Comparison of ENCODE assay signal across 1 cellular context in the genomic region with DNA sequence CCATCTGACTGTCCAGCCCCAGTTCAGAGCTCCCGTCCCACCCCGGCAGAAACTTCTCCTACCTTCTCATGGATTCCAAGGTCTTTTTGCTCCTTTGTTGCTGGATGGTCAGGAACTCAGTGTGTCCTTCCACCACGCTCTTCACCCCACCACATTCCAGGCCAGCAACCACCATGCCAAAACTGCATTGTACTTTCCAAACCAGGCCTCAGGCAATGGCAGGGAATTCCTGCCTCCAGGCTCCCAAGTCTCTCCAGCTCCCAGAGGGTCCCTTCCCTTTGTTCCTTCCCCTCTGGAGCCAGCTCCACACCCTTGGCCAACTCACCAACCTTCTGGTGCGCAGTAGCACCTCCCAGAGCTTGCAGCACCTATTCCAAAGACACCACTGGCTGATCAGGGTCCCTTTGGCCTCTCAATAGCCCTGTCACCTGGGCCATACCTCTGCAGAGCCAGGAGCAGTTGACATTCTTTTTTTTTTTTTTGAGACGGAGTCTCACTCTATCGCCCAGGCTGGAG.
TF ChIP-seq lines count a peak whose summit lies in the region.

No MANE protein-coding gene starts in this region.

TF ChIP-seq in WTC11, 78 proteins besides CTCF, POLR2A, EP300 and RAD21:
- TF ChIP-seq, protein P1, sequence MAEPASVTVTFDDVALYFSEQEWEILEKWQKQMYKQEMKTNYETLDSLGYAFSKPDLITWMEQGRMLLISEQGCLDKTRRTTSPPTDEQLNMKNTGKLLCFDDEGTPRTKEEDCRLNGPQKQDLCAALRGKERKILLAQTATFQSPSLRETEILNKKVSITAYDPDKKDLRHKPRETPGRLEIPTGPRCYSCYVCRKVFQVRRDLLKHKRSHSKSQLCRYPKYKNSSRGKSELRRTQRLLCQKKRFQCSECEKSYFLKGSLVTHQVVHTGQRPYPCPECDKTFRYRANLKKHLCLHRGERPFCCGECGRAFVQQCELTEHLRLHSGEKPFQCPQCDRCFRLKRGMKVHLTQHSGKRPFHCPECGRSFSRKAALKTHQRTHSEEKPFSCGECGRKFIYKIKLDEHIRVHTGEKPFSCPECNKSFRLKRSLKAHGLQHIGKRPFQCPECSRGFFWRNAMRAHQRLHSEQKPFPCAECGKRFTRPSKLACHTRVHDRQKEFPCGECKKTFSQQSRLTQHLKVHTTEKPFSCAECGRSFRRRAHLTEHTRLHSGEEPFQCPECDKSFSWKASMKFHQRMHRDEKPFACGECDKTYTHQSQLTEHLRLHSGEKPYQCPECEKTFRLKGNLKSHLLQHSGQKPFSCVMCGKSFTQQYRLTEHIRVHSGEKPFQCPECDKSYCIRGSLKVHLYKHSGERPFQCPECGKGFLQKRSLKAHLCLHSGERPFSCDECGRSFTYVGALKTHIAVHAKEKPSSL (CRISPR knock-in tag; conservative IDR thresholded peaks at IDR 0.05) = no peak
- TF ChIP-seq OVOL2 (CRISPR knock-in tag; IDR thresholded peaks at IDR 0.05; ENCODE audit: borderline replicate concordance) (no peak), SMAD4 (CRISPR knock-in tag; IDR thresholded peaks at IDR 0.05) (no peak), ATF1 (CRISPR knock-in tag; IDR thresholded peaks at IDR 0.05) (no peak), ZNF263 (CRISPR knock-in tag; IDR thresholded peaks at IDR 0.05; ENCODE audit: low read depth) (no peak), ETV6 (CRISPR knock-in tag; IDR thresholded peaks at IDR 0.05) (no peak), ELF4 (CRISPR knock-in tag; IDR thresholded peaks at IDR 0.05; ENCODE audit: low read depth) (no peak), FOXK1 (CRISPR knock-in tag; IDR thresholded peaks at IDR 0.05) (no peak), SP1 (CRISPR knock-in tag; conservative IDR thresholded peaks at IDR 0.05) (no peak)
- TF ChIP-seq, protein P2, sequence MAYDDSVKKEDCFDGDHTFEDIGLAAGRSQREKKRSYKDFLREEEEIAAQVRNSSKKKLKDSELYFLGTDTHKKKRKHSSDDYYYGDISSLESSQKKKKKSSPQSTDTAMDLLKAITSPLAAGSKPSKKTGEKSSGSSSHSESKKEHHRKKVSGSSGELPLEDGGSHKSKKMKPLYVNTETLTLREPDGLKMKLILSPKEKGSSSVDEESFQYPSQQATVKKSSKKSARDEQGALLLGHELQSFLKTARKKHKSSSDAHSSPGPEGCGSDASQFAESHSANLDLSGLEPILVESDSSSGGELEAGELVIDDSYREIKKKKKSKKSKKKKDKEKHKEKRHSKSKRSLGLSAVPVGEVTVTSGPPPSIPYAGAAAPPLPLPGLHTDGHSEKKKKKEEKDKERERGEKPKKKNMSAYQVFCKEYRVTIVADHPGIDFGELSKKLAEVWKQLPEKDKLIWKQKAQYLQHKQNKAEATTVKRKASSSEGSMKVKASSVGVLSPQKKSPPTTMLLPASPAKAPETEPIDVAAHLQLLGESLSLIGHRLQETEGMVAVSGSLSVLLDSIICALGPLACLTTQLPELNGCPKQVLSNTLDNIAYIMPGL (CRISPR knock-in tag; IDR thresholded peaks at IDR 0.05) = no peak
- TF ChIP-seq, protein P3, sequence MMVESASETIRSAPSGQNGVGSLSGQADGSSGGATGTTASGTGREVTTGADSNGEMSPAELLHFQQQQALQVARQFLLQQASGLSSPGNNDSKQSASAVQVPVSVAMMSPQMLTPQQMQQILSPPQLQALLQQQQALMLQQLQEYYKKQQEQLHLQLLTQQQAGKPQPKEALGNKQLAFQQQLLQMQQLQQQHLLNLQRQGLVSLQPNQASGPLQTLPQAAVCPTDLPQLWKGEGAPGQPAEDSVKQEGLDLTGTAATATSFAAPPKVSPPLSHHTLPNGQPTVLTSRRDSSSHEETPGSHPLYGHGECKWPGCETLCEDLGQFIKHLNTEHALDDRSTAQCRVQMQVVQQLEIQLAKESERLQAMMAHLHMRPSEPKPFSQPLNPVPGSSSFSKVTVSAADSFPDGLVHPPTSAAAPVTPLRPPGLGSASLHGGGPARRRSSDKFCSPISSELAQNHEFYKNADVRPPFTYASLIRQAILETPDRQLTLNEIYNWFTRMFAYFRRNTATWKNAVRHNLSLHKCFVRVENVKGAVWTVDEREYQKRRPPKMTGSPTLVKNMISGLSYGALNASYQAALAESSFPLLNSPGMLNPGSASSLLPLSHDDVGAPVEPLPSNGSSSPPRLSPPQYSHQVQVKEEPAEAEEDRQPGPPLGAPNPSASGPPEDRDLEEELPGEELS (CRISPR knock-in tag; IDR thresholded peaks at IDR 0.05) = no peak
- TF ChIP-seq, protein P4, sequence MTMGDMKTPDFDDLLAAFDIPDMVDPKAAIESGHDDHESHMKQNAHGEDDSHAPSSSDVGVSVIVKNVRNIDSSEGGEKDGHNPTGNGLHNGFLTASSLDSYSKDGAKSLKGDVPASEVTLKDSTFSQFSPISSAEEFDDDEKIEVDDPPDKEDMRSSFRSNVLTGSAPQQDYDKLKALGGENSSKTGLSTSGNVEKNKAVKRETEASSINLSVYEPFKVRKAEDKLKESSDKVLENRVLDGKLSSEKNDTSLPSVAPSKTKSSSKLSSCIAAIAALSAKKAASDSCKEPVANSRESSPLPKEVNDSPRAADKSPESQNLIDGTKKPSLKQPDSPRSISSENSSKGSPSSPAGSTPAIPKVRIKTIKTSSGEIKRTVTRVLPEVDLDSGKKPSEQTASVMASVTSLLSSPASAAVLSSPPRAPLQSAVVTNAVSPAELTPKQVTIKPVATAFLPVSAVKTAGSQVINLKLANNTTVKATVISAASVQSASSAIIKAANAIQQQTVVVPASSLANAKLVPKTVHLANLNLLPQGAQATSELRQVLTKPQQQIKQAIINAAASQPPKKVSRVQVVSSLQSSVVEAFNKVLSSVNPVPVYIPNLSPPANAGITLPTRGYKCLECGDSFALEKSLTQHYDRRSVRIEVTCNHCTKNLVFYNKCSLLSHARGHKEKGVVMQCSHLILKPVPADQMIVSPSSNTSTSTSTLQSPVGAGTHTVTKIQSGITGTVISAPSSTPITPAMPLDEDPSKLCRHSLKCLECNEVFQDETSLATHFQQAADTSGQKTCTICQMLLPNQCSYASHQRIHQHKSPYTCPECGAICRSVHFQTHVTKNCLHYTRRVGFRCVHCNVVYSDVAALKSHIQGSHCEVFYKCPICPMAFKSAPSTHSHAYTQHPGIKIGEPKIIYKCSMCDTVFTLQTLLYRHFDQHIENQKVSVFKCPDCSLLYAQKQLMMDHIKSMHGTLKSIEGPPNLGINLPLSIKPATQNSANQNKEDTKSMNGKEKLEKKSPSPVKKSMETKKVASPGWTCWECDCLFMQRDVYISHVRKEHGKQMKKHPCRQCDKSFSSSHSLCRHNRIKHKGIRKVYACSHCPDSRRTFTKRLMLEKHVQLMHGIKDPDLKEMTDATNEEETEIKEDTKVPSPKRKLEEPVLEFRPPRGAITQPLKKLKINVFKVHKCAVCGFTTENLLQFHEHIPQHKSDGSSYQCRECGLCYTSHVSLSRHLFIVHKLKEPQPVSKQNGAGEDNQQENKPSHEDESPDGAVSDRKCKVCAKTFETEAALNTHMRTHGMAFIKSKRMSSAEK (CRISPR knock-in tag; IDR thresholded peaks at IDR 0.05; ENCODE audit: borderline replicate concordance) = no peak
- TF ChIP-seq, protein P5, sequence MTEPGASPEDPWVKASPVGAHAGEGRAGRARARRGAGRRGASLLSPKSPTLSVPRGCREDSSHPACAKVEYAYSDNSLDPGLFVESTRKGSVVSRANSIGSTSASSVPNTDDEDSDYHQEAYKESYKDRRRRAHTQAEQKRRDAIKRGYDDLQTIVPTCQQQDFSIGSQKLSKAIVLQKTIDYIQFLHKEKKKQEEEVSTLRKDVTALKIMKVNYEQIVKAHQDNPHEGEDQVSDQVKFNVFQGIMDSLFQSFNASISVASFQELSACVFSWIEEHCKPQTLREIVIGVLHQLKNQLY (CRISPR knock-in tag; IDR thresholded peaks at IDR 0.05) = no peak
- TF ChIP-seq, protein P6, sequence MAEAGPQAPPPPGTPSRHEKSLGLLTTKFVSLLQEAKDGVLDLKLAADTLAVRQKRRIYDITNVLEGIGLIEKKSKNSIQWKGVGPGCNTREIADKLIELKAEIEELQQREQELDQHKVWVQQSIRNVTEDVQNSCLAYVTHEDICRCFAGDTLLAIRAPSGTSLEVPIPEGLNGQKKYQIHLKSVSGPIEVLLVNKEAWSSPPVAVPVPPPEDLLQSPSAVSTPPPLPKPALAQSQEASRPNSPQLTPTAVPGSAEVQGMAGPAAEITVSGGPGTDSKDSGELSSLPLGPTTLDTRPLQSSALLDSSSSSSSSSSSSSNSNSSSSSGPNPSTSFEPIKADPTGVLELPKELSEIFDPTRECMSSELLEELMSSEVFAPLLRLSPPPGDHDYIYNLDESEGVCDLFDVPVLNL (CRISPR knock-in tag; IDR thresholded peaks at IDR 0.05; ENCODE audit: borderline replicate concordance, low read depth) = no peak
